25 cellular contexts compared by ENCODE assay signal in the genomic region with DNA sequence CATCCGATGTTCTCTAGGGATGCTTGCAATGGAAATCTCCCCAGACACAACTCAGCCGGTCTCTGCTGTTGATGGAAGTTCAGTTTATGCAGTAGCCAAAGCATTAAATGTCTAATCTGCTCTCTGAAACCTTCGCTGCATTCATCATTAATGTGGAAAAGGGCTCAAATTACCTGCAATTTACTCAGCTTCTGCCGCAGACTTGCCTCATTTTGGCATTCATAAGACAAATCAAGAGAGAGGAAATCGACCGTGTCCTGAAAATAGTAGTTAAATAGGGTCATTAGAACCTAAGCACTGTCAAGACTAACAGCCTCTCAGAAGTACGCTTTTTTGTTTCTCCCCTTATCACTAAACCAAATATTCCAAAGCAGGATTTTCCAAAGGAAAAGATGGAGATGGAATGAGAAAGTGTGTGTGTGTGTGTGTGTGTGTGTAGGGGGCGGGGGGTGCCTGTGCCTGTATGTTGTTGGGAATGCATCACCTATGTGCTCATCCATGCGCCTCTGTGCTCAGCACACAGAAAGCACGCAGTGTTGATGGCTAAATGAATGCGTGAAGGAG. TPM values are rescaled to one million over a fixed set of nuclear protein-coding genes. Genes with fewer than 3 reads are reported as not detected.
DNase-seq lines count a peak whose midpoint lies in the region; TF ChIP-seq lines count a peak whose summit lies in the region.
"Had no signal": no experiment of that assay in that cellular context is flagged by ENCODE, and none has a peak within 500 bp of the region (broad histone marks: within the 10 kb centered on the region; RNA-seq: fewer than 3 reads in every experiment).

No MANE protein-coding gene starts in this region.

- TF ChIP-seq EP300 in neural cell (conservative IDR thresholded peaks at IDR 0.05; ENCODE audit: poor library complexity, severe bottlenecking): no peak

- TF ChIP-seq CTCF in neural cell (IDR thresholded peaks at IDR 0.05; ENCODE audit: poor library complexity, severe bottlenecking): no peak

- H3K4me3 ChIP-seq in neural cell (ENCODE audit: low read length): peak overlapping the region; percentile 51
- H3K4me3 ChIP-seq: gastrocnemius medialis, GM23248, lower lobe of right lung, mucosa of descending colon, right lobe of liver, stomach had no signal

- H2AFZ ChIP-seq in neural cell (ENCODE audit: low read depth, low read length): no peak overlapping the region
- H2AFZ ChIP-seq: GM23248 had no signal

- H3F3A ChIP-seq in neural cell (ENCODE audit: insufficient read depth, low read length, poor library complexity, severe bottlenecking): no peaks in the 10 kb centered on the region

- H3K9me3 ChIP-seq in neural cell (ENCODE audit: low read length): no peaks in the 10 kb centered on the region
- H3K9me3 ChIP-seq: gastrocnemius medialis, lower lobe of right lung, mucosa of descending colon, right lobe of liver, stomach had no signal

- no peaks in the 10 kb centered on the region for H3K9me2 ChIP-seq in neural cell (ENCODE audit: insufficient read depth, low read length)

- TF ChIP-seq RAD21 in neural cell (conservative IDR thresholded peaks at IDR 0.05): no peak

- peak overlapping the region; percentile 61 for H3K27ac ChIP-seq in neural cell (ENCODE audit: low read length)
- H3K27ac ChIP-seq: gastrocnemius medialis, GM23248, HL-60, lower lobe of right lung, right lobe of liver, stomach had no signal

- no peaks in the 10 kb centered on the region for H3K79me2 ChIP-seq in neural cell (replicated peaks; ENCODE audit: insufficient read depth, low read length)

- DNase-seq in NCI-H1694 treated with DMSO at 0.1 percent for 48 hours (lab: John Stamatoyannopoulos, UW) (peak; percentile 11), NCI-H1694 (lab: John Stamatoyannopoulos, UW) (no peak), NCI-H2081 (lab: John Stamatoyannopoulos, UW) (peak; percentile 72 to 93), NCI-H748 (lab: John Stamatoyannopoulos, UW; ENCODE audit: unreplicated experiment) (peak; percentile 96), C1 segment of cervical spinal cord (lab: John Stamatoyannopoulos, UW) (no peak), RKO (ENCODE audit: low spot score) (no peak)
- DNase-seq in activated CD4-positive, CD25-positive, alpha-beta regulatory T cell (lab: John Stamatoyannopoulos, UW): no peak
- DNase-seq: 8988T; activated CD8-positive, alpha-beta T cell treated with anti-CD3 and anti-CD28 coated beads for 36 hours; activated gamma-delta T cell treated with Interleukin-2 at 50 U/mL for 16 hours; effector CD8-positive, alpha-beta T cell; EL; gastrocnemius medialis; GM23248; lower lobe of right lung; mucosa of descending colon; NCI-H510A; nephron progenitor cell; right lobe of liver; stomach; SW 1271; trophoblast cell had no signal

- no peaks in the 10 kb centered on the region for H4K20me1 ChIP-seq in neural cell (ENCODE audit: insufficient read depth)

- no peaks in the 10 kb centered on the region for H3K36me3 ChIP-seq in neural cell (ENCODE audit: insufficient read depth, low read length)
- H3K36me3 ChIP-seq: gastrocnemius medialis, lower lobe of right lung, right lobe of liver, stomach had no signal

- H3K27me3 ChIP-seq in neural cell (ENCODE audit: insufficient read depth, low read depth, low read length): no peaks in the 10 kb centered on the region
- H3K27me3 ChIP-seq: gastrocnemius medialis, right lobe of liver, stomach had no signal

- H3K4me2 ChIP-seq in neural cell (ENCODE audit: low read length): peak overlapping the region; percentile 53

- peak overlapping the region; percentile 2 for H3K9ac ChIP-seq in neural cell (ENCODE audit: low read length)
- H3K9ac ChIP-seq: GM23248 had no signal

TF ChIP-seq in neural cell, 6 proteins besides CTCF, POLR2A, EP300 and RAD21:
- TF ChIP-seq POLR2AphosphoS5 (IDR thresholded peaks at IDR 0.05): no peak
- TF ChIP-seq MXI1 (conservative IDR thresholded peaks at IDR 0.05; ENCODE audit: poor library complexity, severe bottlenecking): no peak
- TF ChIP-seq SMC3 (conservative IDR thresholded peaks at IDR 0.05; ENCODE audit: poor library complexity): no peak
- TF ChIP-seq, protein P1, sequence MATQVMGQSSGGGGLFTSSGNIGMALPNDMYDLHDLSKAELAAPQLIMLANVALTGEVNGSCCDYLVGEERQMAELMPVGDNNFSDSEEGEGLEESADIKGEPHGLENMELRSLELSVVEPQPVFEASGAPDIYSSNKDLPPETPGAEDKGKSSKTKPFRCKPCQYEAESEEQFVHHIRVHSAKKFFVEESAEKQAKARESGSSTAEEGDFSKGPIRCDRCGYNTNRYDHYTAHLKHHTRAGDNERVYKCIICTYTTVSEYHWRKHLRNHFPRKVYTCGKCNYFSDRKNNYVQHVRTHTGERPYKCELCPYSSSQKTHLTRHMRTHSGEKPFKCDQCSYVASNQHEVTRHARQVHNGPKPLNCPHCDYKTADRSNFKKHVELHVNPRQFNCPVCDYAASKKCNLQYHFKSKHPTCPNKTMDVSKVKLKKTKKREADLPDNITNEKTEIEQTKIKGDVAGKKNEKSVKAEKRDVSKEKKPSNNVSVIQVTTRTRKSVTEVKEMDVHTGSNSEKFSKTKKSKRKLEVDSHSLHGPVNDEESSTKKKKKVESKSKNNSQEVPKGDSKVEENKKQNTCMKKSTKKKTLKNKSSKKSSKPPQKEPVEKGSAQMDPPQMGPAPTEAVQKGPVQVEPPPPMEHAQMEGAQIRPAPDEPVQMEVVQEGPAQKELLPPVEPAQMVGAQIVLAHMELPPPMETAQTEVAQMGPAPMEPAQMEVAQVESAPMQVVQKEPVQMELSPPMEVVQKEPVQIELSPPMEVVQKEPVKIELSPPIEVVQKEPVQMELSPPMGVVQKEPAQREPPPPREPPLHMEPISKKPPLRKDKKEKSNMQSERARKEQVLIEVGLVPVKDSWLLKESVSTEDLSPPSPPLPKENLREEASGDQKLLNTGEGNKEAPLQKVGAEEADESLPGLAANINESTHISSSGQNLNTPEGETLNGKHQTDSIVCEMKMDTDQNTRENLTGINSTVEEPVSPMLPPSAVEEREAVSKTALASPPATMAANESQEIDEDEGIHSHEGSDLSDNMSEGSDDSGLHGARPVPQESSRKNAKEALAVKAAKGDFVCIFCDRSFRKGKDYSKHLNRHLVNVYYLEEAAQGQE (IDR thresholded peaks at IDR 0.05; ENCODE audit: borderline replicate concordance): peak; percentile 100

RNA-seq across cellular contexts. Expression of gene LCT, which starts 7.5 kb away (rescaled TPM):
- not detected in 2 replicates for polyA plus RNA-seq in neural cell
- 0.24 TPM in 1 of 2 replicates, not detected in the other for polyA minus RNA-seq in neural cell
- polyA plus RNA-seq: GM23248, HepG2, stomach had no signal

RNA-seq across cellular contexts. Expression of gene MCM6, which starts 46.7 kb away (rescaled TPM):
- polyA plus RNA-seq in neural cell: 7.0 and 7.1 TPM in 2 replicates
- polyA minus RNA-seq in neural cell: 9.5 and 11.5 TPM in 2 replicates

Comparison
In these comparisons a context has a peak if more than half of its experiments do, and no peak if none do; other contexts are left out.
1. DNase-seq: peak in NCI-H1694 treated with DMSO at 0.1 percent for 48 hours (single experiment), NCI-H2081 (2 of 2) and NCI-H748 (single experiment); none in NCI-H1694 (single experiment), C1 segment of cervical spinal cord (0 of 14), RKO (single experiment) and activated CD4-positive, CD25-positive, alpha-beta regulatory T cell (0 of 4).